In genomic region chr4:149176019-149176418, GRCh38 we compare ENCODE assay signal across 22 cellular contexts.
DNase-seq lines count a peak whose midpoint lies in the region; ATAC-seq, FAIRE-seq and TF ChIP-seq lines count a peak whose summit lies in the region.
"Had no signal": no experiment of that assay in that cellular context is flagged by ENCODE, and none has a peak within 500 bp of the region (broad histone marks: within the 10 kb centered on the region; RNA-seq: fewer than 3 reads in every experiment).

No MANE protein-coding gene starts in this region.

- CTCF ChIA-PET in SK-N-SH (lab: Yijun Ruan, JAX): interaction anchor here (1.6 kb wide), 1 partner anchor 10 kb away, joined by 4 read pairs; no protein-coding TSS in a partner anchor

- no peak for FAIRE-seq in H54 (lab: Jason Lieb, UNC)
- FAIRE-seq: A549 had no signal

- H3K9me2 ChIP-seq in SK-N-SH (no peaks in the 10 kb centered on the region), hepatocyte (replicated peaks; ENCODE audit: insufficient read depth) (no peaks in the 10 kb centered on the region)

- TF ChIP-seq CTCF in SK-N-SH (IDR thresholded peaks at IDR 0.05) (no peak), OCI-LY3 (IDR thresholded peaks at IDR 0.05; ENCODE audit: low read depth, low read length) (no peak), hepatocyte (IDR thresholded peaks at IDR 0.05; ENCODE audit: poor library complexity) (no peak), thyroid gland (IDR thresholded peaks at IDR 0.05) (no peak)

- H2AFZ ChIP-seq in SK-N-SH (ENCODE audit: low read depth) (peak overlapping the region; percentile 68; the same call in 1 of the 2 replicates), OCI-LY3 (ENCODE audit: low read depth, low read length) (peak overlapping the region; percentile 14; the same call in 1 of the 2 replicates), hepatocyte (no peak overlapping the region)

- no peak for ATAC-seq in SK-N-SH treated with all-trans-retinoic acid at 6 μM for 48 hours
- ATAC-seq: A549; activated CD8-positive, alpha-beta T cell treated with anti-CD3 and anti-CD28 coated beads, Interleukin-2, amount 10 ng/mL, durations not matched to agents 7 days and 5 days; foreskin keratinocyte; left lobe of liver; right cardiac atrium; stimulated activated naive B cell treated with anti-CD40 and anti-IgM and Interleukin-4, amounts not matched to agents 10 μg/mL and 1 μg/mL and 100 μg/mL, for 72 hours had no signal

- no peaks in the 10 kb centered on the region for H3F3A ChIP-seq in SK-N-SH (replicated peaks; ENCODE audit: insufficient read depth)

- H3K9ac ChIP-seq in SK-N-SH: no peak overlapping the region
- H3K9ac ChIP-seq in OCI-LY3 (ENCODE audit: low read length): no peak overlapping the region

- intact Hi-C loops in thyroid gland (cut with DNase I): no loop called here

- H3K27me3 ChIP-seq in SK-N-SH (ENCODE audit: insufficient read depth): no peaks in the 10 kb centered on the region
- H3K27me3 ChIP-seq in OCI-LY3 (ENCODE audit: low read depth, low read length): no peaks in the 10 kb centered on the region
- no peaks in the 10 kb centered on the region for H3K27me3 ChIP-seq in hepatocyte
- no peaks in the 10 kb centered on the region for H3K27me3 ChIP-seq in thyroid gland

- H3K4me3 ChIP-seq in SK-N-SH (ENCODE audit: low read depth in 2 of 2, low read length in 1 of 2) (no peak overlapping the region), OCI-LY3 (ENCODE audit: low read length) (no peak overlapping the region), hepatocyte (no peak overlapping the region), thyroid gland (replicated peaks in 1 of 3) (no peak overlapping the region)
- H3K4me3 ChIP-seq: A549 had no signal

- H3K27ac ChIP-seq in SK-N-SH (ENCODE audit: low read depth in 2 of 2, low read length in 1 of 2) (no peak overlapping the region), OCI-LY3 (ENCODE audit: low read length) (no peak overlapping the region), hepatocyte (no peak overlapping the region), thyroid gland (no peak overlapping the region)
- H3K27ac ChIP-seq: A549, epithelial cell of prostate, foreskin keratinocyte had no signal

- no peaks in the 10 kb centered on the region for H3K9me3 ChIP-seq in SK-N-SH
- H3K9me3 ChIP-seq in OCI-LY3 (ENCODE audit: insufficient read depth, low read length): no peaks in the 10 kb centered on the region
- H3K9me3 ChIP-seq in hepatocyte (ENCODE audit: low read depth): no peaks in the 10 kb centered on the region
- H3K9me3 ChIP-seq in thyroid gland: no peaks in the 10 kb centered on the region
- H3K9me3 ChIP-seq: A549 had no signal

- H3K79me2 ChIP-seq in SK-N-SH (ENCODE audit: insufficient read depth) (no peaks in the 10 kb centered on the region), OCI-LY3 (ENCODE audit: low read length) (no peaks in the 10 kb centered on the region), hepatocyte (no peaks in the 10 kb centered on the region)

- TF ChIP-seq RAD21 in SK-N-SH (IDR thresholded peaks at IDR 0.05; ENCODE audit: low read length): no peak

- H3K36me3 ChIP-seq in SK-N-SH (replicated peaks in 1 of 2; ENCODE audit: control insufficient read depth in 1 of 2, insufficient read depth in 2 of 2, low read length in 1 of 2) (no peaks in the 10 kb centered on the region), OCI-LY3 (replicated peaks; ENCODE audit: low read depth, low read length) (no peaks in the 10 kb centered on the region), hepatocyte (replicated peaks; ENCODE audit: insufficient read depth, low read depth) (no peaks in the 10 kb centered on the region), thyroid gland (no peaks in the 10 kb centered on the region)

- POLR2A ChIA-PET in SK-N-SH (lab: Yijun Ruan, JAX): no interaction called here

- H3K4me1 ChIP-seq in SK-N-SH (ENCODE audit: control insufficient read depth in 1 of 2, insufficient read depth in 2 of 2, low read depth in 1 of 2, low read length in 1 of 2) (no peaks in the 10 kb centered on the region), OCI-LY3 (ENCODE audit: low read length) (no peaks in the 10 kb centered on the region), hepatocyte (ENCODE audit: insufficient read depth) (no peaks in the 10 kb centered on the region), thyroid gland (no peaks in the 10 kb centered on the region)
- H3K4me1 ChIP-seq: A549, foreskin keratinocyte had no signal

- WGBS in SK-N-SH (ENCODE audit: low lambda C conversion rate): 4% methylated on average over 4 of the region's 5 CpGs
- 31% methylated on average over 5 of the region's 5 CpGs for WGBS in hepatocyte (ENCODE audit: low lambda C conversion rate, missing lambda C conversion rate)
- WGBS in thyroid gland, 2 donors: 27 to 47% methylated on average over 3 to 5 of the region's 5 CpGs

- H3K4me2 ChIP-seq in SK-N-SH: no peak overlapping the region; the same call in 1 of the 2 replicates
- no peak overlapping the region for H3K4me2 ChIP-seq in OCI-LY3 (ENCODE audit: low read length)
- H3K4me2 ChIP-seq in hepatocyte: no peak overlapping the region
- H3K4me2 ChIP-seq: A549 had no signal

- no peak for DNase-seq in SK-N-SH
- peak; percentile 21 for DNase-seq in hepatocyte (ENCODE audit: low spot score)
- DNase-seq in thyroid gland: peak; percentile 24 to 26
- no peak for DNase-seq in retina
- DNase-seq in H54 (ENCODE audit: insufficient read length, low spot score): no peak
- DNase-seq in inferior parietal cortex (ENCODE audit: extremely low spot score): no peak
- DNase-seq: activated CD8-positive, alpha-beta T cell treated with anti-CD3 and anti-CD28 coated beads, Interleukin-2, amount 10 ng/mL, durations not matched to agents 7 days and 5 days; activated T-cell treated with anti-CD3 and anti-CD28 coated beads, Interleukin-2, amount 50 U/mL, for 48 hours; C1 segment of cervical spinal cord; DMS 273 treated with DMSO at 0.1 percent for 48 hours; foreskin keratinocyte; HCEC 1CT; NCI-H2171; nucleus accumbens; Right ventricle myocardium superior; stimulated activated naive B cell treated with anti-CD40 and anti-IgM and Interleukin-4, amounts not matched to agents 10 μg/mL and 1 μg/mL and 100 μg/mL, for 72 hours had no signal

- no peak for TF ChIP-seq EP300 in SK-N-SH (IDR thresholded peaks at IDR 0.05; ENCODE audit: borderline replicate concordance in 1 of 2, low read depth in 1 of 2, low read length in 1 of 2)

- no peaks in the 10 kb centered on the region for H4K20me1 ChIP-seq in SK-N-SH (ENCODE audit: insufficient read depth)
- H4K20me1 ChIP-seq in OCI-LY3 (ENCODE audit: insufficient read depth, low read length): no peaks in the 10 kb centered on the region
- H4K20me1 ChIP-seq in hepatocyte (ENCODE audit: insufficient read depth, poor library complexity, severe bottlenecking): no peaks in the 10 kb centered on the region

- TF ChIP-seq POLR2A in thyroid gland (IDR thresholded peaks at IDR 0.05): no peak
- TF ChIP-seq POLR2A in H54 (IDR thresholded peaks at IDR 0.05; ENCODE audit: low read depth, low read length): no peak

TF ChIP-seq in SK-N-SH, 30 proteins besides CTCF, POLR2A, EP300 and RAD21 (continues in another document):
- TF ChIP-seq FOSL2 (IDR thresholded peaks at IDR 0.05; ENCODE audit: borderline replicate concordance, low read depth) (no peak), RXRA (IDR thresholded peaks at IDR 0.05; ENCODE audit: borderline replicate concordance, low read depth) (no peak)

TF ChIP-seq in SK-N-SH treated with all-trans-retinoic acid at 6 μM for 48 hours, 23 proteins besides CTCF, POLR2A, EP300 and RAD21 (continues in another document):
- TF ChIP-seq, protein P1, sequence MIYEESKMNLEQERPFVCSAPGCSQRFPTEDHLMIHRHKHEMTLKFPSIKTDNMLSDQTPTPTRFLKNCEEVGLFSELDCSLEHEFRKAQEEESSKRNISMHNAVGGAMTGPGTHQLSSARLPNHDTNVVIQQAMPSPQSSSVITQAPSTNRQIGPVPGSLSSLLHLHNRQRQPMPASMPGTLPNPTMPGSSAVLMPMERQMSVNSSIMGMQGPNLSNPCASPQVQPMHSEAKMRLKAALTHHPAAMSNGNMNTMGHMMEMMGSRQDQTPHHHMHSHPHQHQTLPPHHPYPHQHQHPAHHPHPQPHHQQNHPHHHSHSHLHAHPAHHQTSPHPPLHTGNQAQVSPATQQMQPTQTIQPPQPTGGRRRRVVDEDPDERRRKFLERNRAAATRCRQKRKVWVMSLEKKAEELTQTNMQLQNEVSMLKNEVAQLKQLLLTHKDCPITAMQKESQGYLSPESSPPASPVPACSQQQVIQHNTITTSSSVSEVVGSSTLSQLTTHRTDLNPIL (CRISPR knock-in tag; IDR thresholded peaks at IDR 0.05; ENCODE audit: low read depth): no peak
- no peak for TF ChIP-seq ZFP3 (CRISPR knock-in tag; IDR thresholded peaks at IDR 0.05)
- TF ChIP-seq RARB (CRISPR knock-in tag; IDR thresholded peaks at IDR 0.05): no peak
- no peak for TF ChIP-seq ZNF70 (CRISPR knock-in tag; IDR thresholded peaks at IDR 0.05)
- TF ChIP-seq ZNF565 (CRISPR knock-in tag; conservative IDR thresholded peaks at IDR 0.05; ENCODE audit: low read depth): no peak
- TF ChIP-seq, protein P2, sequence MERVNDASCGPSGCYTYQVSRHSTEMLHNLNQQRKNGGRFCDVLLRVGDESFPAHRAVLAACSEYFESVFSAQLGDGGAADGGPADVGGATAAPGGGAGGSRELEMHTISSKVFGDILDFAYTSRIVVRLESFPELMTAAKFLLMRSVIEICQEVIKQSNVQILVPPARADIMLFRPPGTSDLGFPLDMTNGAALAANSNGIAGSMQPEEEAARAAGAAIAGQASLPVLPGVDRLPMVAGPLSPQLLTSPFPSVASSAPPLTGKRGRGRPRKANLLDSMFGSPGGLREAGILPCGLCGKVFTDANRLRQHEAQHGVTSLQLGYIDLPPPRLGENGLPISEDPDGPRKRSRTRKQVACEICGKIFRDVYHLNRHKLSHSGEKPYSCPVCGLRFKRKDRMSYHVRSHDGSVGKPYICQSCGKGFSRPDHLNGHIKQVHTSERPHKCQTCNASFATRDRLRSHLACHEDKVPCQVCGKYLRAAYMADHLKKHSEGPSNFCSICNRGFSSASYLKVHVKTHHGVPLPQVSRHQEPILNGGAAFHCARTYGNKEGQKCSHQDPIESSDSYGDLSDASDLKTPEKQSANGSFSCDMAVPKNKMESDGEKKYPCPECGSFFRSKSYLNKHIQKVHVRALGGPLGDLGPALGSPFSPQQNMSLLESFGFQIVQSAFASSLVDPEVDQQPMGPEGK (CRISPR knock-in tag; IDR thresholded peaks at IDR 0.05; ENCODE audit: borderline replicate concordance): no peak
- TF ChIP-seq CSRNP3 (CRISPR knock-in tag; IDR thresholded peaks at IDR 0.05): no peak

Comparison
In these comparisons a context has a peak if more than half of its experiments do, and no peak if none do; other contexts are left out.
1. DNase-seq: peak in hepatocyte (single experiment) and thyroid gland (2 of 2); none in SK-N-SH (single experiment), retina (single experiment), H54 (single experiment) and inferior parietal cortex (single experiment).